ENCODE assay signal across 31 cellular contexts in genomic region chr2:228115-228514, GRCh38. TPM values are rescaled to one million over a fixed set of nuclear protein-coding genes. Genes with fewer than 3 reads are reported as not detected.
"Had no signal": no experiment of that assay in that cellular context is flagged by ENCODE, and none has a peak within 500 bp of the region (broad histone marks: within the 10 kb centered on the region; RNA-seq: fewer than 3 reads in every experiment).

No MANE protein-coding gene starts in this region.

- H3K9me3 ChIP-seq: ascending aorta, esophagus muscularis mucosa, gastrocnemius medialis, heart left ventricle had no signal

- ATAC-seq: activated CD8-positive, alpha-beta memory T cell treated with anti-CD3 and anti-CD28 coated beads, Interleukin-2, amount 10 ng/mL, durations not matched to agents 7 days and 5 days; activated CD8-positive, alpha-beta T cell treated with anti-CD3 and anti-CD28 coated beads, Interleukin-2, amount 10 ng/mL, durations not matched to agents 7 days and 5 days; activated naive CD4-positive, alpha-beta T cell treated with anti-CD3 and anti-CD28 coated beads, Interleukin-2, amount 50 U/mL, for 72 hours; effector memory CD8-positive, alpha-beta T cell; foreskin keratinocyte; gastrocnemius medialis; heart left ventricle; T-helper 17 cell had no signal

- H3K27me3 Mint-ChIP-seq: activated CD4-positive, alpha-beta memory T cell treated with anti-CD3 and anti-CD28 coated beads for 36 hours; activated CD8-positive, alpha-beta memory T cell treated with anti-CD3 and anti-CD28 coated beads, Interleukin-2, amount 10 ng/mL, durations not matched to agents 7 days and 5 days; activated naive CD4-positive, alpha-beta T cell treated with anti-CD3 and anti-CD28 coated beads, Interleukin-2, amount 10 ng/mL, durations not matched to agents 7 days and 5 days; activated naive CD8-positive, alpha-beta T cell treated with anti-CD3 and anti-CD28 coated beads, Interleukin-2, amount 10 ng/mL, durations not matched to agents 7 days and 5 days; central memory CD8-positive, alpha-beta T cell; effector memory CD8-positive, alpha-beta T cell; T-helper 17 cell had no signal

- H3K27me3 ChIP-seq: ascending aorta, brain microvascular endothelial cell, esophagus muscularis mucosa, foreskin keratinocyte, gastrocnemius medialis, heart left ventricle had no signal

- H3K36me3 ChIP-seq: brain microvascular endothelial cell had no signal

- H3K4me1 ChIP-seq: ascending aorta, esophagus muscularis mucosa, foreskin keratinocyte, gastrocnemius medialis, heart left ventricle had no signal

- H3K27ac ChIP-seq: ascending aorta, brain microvascular endothelial cell, esophagus muscularis mucosa, foreskin keratinocyte, gastrocnemius medialis, heart left ventricle had no signal

- H3K9me3 Mint-ChIP-seq: activated CD4-positive, alpha-beta memory T cell treated with anti-CD3 and anti-CD28 coated beads for 36 hours; activated naive CD4-positive, alpha-beta T cell treated with anti-CD3 and anti-CD28 coated beads, Interleukin-2, amount 10 ng/mL, durations not matched to agents 7 days and 5 days; activated naive CD4-positive, alpha-beta T cell treated with anti-CD3 and anti-CD28 coated beads, Interleukin-2, amount 50 U/mL, for 72 hours; activated naive CD8-positive, alpha-beta T cell treated with anti-CD3 and anti-CD28 coated beads, Interleukin-2, amount 10 ng/mL, durations not matched to agents 7 days and 5 days; activated T-helper 1 cell treated with anti-CD3 and anti-CD28 coated beads, Interleukin-12 subunit alpha, Interleukin-12 subunit beta, Interleukin-2, Interleukin-4 antibody, amounts not matched to agents 30 ng/mL and 10 ng/mL and 1 ng/mL, durations not matched to agents 14 hours and 24 hours and 36 hours; central memory CD8-positive, alpha-beta T cell; effector memory CD8-positive, alpha-beta T cell had no signal

- DNase-seq: activated CD4-positive, alpha-beta memory T cell treated with anti-CD3 and anti-CD28 coated beads for 36 hours; activated CD4-positive, alpha-beta T cell treated with anti-CD3 and anti-CD28 coated beads for 48 hours; activated CD4-positive, alpha-beta T cell treated with anti-CD3 and anti-CD28 coated beads, Interleukin-2, amount 50 U/mL, for 1 hour; activated CD8-positive, alpha-beta memory T cell treated with anti-CD3 and anti-CD28 coated beads, Interleukin-2, amount 10 ng/mL, durations not matched to agents 7 days and 5 days; activated CD8-positive, alpha-beta memory T cell treated with anti-CD3 and anti-CD28 coated beads, Interleukin-2, amount 50 U/mL, for 4 hours; activated CD8-positive, alpha-beta T cell treated with anti-CD3 and anti-CD28 coated beads, Interleukin-2, amount 10 ng/mL, durations not matched to agents 7 days and 5 days; activated gamma-delta T cell; activated naive CD4-positive, alpha-beta T cell; activated naive CD4-positive, alpha-beta T cell treated with anti-CD3 and anti-CD28 coated beads, Interleukin-2, amount 10 ng/mL, durations not matched to agents 7 days and 5 days; activated naive CD8-positive, alpha-beta T cell treated with anti-CD3 and anti-CD28 coated beads, Interleukin-2, amount 10 ng/mL, durations not matched to agents 7 days and 5 days; activated T-cell treated with anti-CD3 and anti-CD28 coated beads, Interleukin-2, amount 50 U/mL, for 1 hour; activated T-cell treated with anti-CD3 and anti-CD28 coated beads, Interleukin-2, amount 50 U/mL, for 48 hours; brain microvascular endothelial cell; cortex of kidney; dermis blood vessel endothelial cell; effector CD4-positive, alpha-beta T cell; effector memory CD8-positive, alpha-beta T cell; erythroblast; foreskin keratinocyte; gastrocnemius medialis; glutamatergic neuron; heart left ventricle; T-helper 1 cell; T-helper 17 cell had no signal

- H3K4me3 Mint-ChIP-seq: activated CD4-positive, alpha-beta memory T cell treated with anti-CD3 and anti-CD28 coated beads for 36 hours; activated CD8-positive, alpha-beta memory T cell treated with anti-CD3 and anti-CD28 coated beads, Interleukin-2, amount 10 ng/mL, durations not matched to agents 7 days and 5 days; activated CD8-positive, alpha-beta T cell treated with anti-CD3 and anti-CD28 coated beads, Interleukin-2, amount 10 ng/mL, durations not matched to agents 7 days and 5 days; activated naive CD4-positive, alpha-beta T cell treated with anti-CD3 and anti-CD28 coated beads, Interleukin-2, amount 10 ng/mL, durations not matched to agents 7 days and 5 days; activated naive CD8-positive, alpha-beta T cell treated with anti-CD3 and anti-CD28 coated beads, Interleukin-2, amount 10 ng/mL, durations not matched to agents 7 days and 5 days; activated T-helper 1 cell treated with anti-CD3 and anti-CD28 coated beads, Interleukin-12 subunit alpha, Interleukin-12 subunit beta, Interleukin-2, Interleukin-4 antibody, amounts not matched to agents 30 ng/mL and 10 ng/mL and 1 ng/mL, durations not matched to agents 14 hours and 24 hours and 36 hours; central memory CD8-positive, alpha-beta T cell; effector memory CD8-positive, alpha-beta T cell; T-helper 17 cell had no signal

- FAIRE-seq: bronchial epithelial cell had no signal

- H3K27ac Mint-ChIP-seq: activated CD4-positive, alpha-beta memory T cell treated with anti-CD3 and anti-CD28 coated beads for 36 hours; activated CD8-positive, alpha-beta memory T cell treated with anti-CD3 and anti-CD28 coated beads, Interleukin-2, amount 10 ng/mL, durations not matched to agents 7 days and 5 days; activated CD8-positive, alpha-beta T cell treated with anti-CD3 and anti-CD28 coated beads, Interleukin-2, amount 10 ng/mL, durations not matched to agents 7 days and 5 days; activated naive CD4-positive, alpha-beta T cell treated with anti-CD3 and anti-CD28 coated beads, Interleukin-2, amount 10 ng/mL, durations not matched to agents 7 days and 5 days; activated naive CD4-positive, alpha-beta T cell treated with anti-CD3 and anti-CD28 coated beads, Interleukin-2, amount 50 U/mL, for 72 hours; activated naive CD8-positive, alpha-beta T cell treated with anti-CD3 and anti-CD28 coated beads, Interleukin-2, amount 10 ng/mL, durations not matched to agents 7 days and 5 days; activated T-helper 1 cell treated with anti-CD3 and anti-CD28 coated beads, Interleukin-12 subunit alpha, Interleukin-12 subunit beta, Interleukin-2, Interleukin-4 antibody, amounts not matched to agents 30 ng/mL and 10 ng/mL and 1 ng/mL, durations not matched to agents 14 hours and 24 hours and 36 hours; effector memory CD8-positive, alpha-beta T cell; T-helper 17 cell had no signal

- H3K4me1 Mint-ChIP-seq: activated CD8-positive, alpha-beta memory T cell treated with anti-CD3 and anti-CD28 coated beads, Interleukin-2, amount 10 ng/mL, durations not matched to agents 7 days and 5 days; activated naive CD4-positive, alpha-beta T cell treated with anti-CD3 and anti-CD28 coated beads, Interleukin-2, amount 10 ng/mL, durations not matched to agents 7 days and 5 days; activated naive CD8-positive, alpha-beta T cell treated with anti-CD3 and anti-CD28 coated beads, Interleukin-2, amount 10 ng/mL, durations not matched to agents 7 days and 5 days had no signal

- H3K4me3 ChIP-seq: ascending aorta, esophagus muscularis mucosa, gastrocnemius medialis, heart left ventricle had no signal

RNA-seq across cellular contexts. Expression of gene ALKAL2, which starts 59.8 kb away (rescaled TPM):
- total RNA-seq: activated CD4-positive, alpha-beta memory T cell treated with anti-CD3 and anti-CD28 coated beads for 36 hours; activated CD8-positive, alpha-beta memory T cell treated with anti-CD3 and anti-CD28 coated beads for 36 hours; activated CD8-positive, alpha-beta memory T cell treated with anti-CD3 and anti-CD28 coated beads, Interleukin-2, amount 10 ng/mL, durations not matched to agents 7 days and 5 days; activated CD8-positive, alpha-beta T cell treated with anti-CD3 and anti-CD28 coated beads, Interleukin-2, amount 10 ng/mL, durations not matched to agents 7 days and 5 days; activated naive CD8-positive, alpha-beta T cell treated with anti-CD3 and anti-CD28 coated beads, Interleukin-2, amount 10 ng/mL, durations not matched to agents 7 days and 5 days; bronchial epithelial cell; dermis blood vessel endothelial cell; foreskin keratinocyte; gastrocnemius medialis had no signal
- polyA plus RNA-seq: foreskin keratinocyte had no signal
